In genomic region chr17:82686366-82687324, GRCh38 we compare ENCODE assay signal across 21 cellular contexts. TPM values are rescaled to one million over a fixed set of nuclear protein-coding genes. Genes with fewer than 3 reads are reported as not detected.
DNase-seq lines count a peak whose midpoint lies in the region; ATAC-seq and TF ChIP-seq lines count a peak whose summit lies in the region.
"Had no signal": no experiment of that assay in that cellular context is flagged by ENCODE, and none has a peak within 500 bp of the region (broad histone marks: within the 10 kb centered on the region; RNA-seq: fewer than 3 reads in every experiment).

No MANE protein-coding gene starts in this region.

- no peak overlapping the region for H3K4me3 Mint-ChIP-seq in nephron
- H3K4me3 Mint-ChIP-seq: immature natural killer cell; nephron progenitor cell; stimulated activated effector memory CD8-positive, alpha-beta T cell treated with anti-CD3 and anti-CD28 coated beads, Interleukin-12 subunit alpha, Interleukin-12 subunit beta, amount 100 ng/mL, for 72 hours had no signal

- ATAC-seq in HG02623 (IDR thresholded peaks at IDR 0.05; ENCODE audit: unreplicated experiment) = no peak
- ATAC-seq: stimulated activated effector memory CD8-positive, alpha-beta T cell treated with anti-CD3 and anti-CD28 coated beads, Interleukin-12 subunit alpha, Interleukin-12 subunit beta, amount 100 ng/mL, for 72 hours had no signal

- H3K9me3 Mint-ChIP-seq in nephron = peaks cover 8% of the 10 kb centered on the region
- H3K9me3 Mint-ChIP-seq: stimulated activated effector memory CD8-positive, alpha-beta T cell treated with anti-CD3 and anti-CD28 coated beads, Interleukin-12 subunit alpha, Interleukin-12 subunit beta, amount 100 ng/mL, for 72 hours had no signal

- TF ChIP-seq CTCF in VCaP (conservative IDR thresholded peaks at IDR 0.05) = no peak
- no peak for TF ChIP-seq CTCF in nephron (IDR thresholded peaks at IDR 0.05; ENCODE audit: unreplicated experiment in 3 of 3)

- no peak overlapping the region for H3K4me3 ChIP-seq in duodenal mucosa (ENCODE audit: low read depth in 1 of 2, low read length in 2 of 2)
- H3K4me3 ChIP-seq: tibial artery had no signal

- peaks cover 11% of the 10 kb centered on the region for H3K36me3 Mint-ChIP-seq in nephron (ENCODE audit: low read depth)

- peaks cover 13 to 14% of the 10 kb centered on the region in 2 donors for H3K4me1 ChIP-seq in duodenal mucosa (ENCODE audit: control insufficient read depth in 1 of 2, insufficient read depth in 2 of 2, low read length in 2 of 2)
- H3K4me1 ChIP-seq: BE2C had no signal

- H3K27me3 ChIP-seq in duodenal mucosa (ENCODE audit: control insufficient read depth in 1 of 2, insufficient read depth in 2 of 2, low read length in 2 of 2) = no peaks in the 10 kb centered on the region
- H3K27me3 ChIP-seq: BE2C, tibial artery had no signal

- no peaks in the 10 kb centered on the region for H3K27me3 Mint-ChIP-seq in nephron (ENCODE audit: low read depth)

- H3K36me3 ChIP-seq in duodenal mucosa (ENCODE audit: control insufficient read depth in 1 of 2, insufficient read depth in 2 of 2, low read length in 2 of 2) = peaks cover 0 to 9% of the 10 kb centered on the region in 2 donors
- H3K36me3 ChIP-seq: BE2C had no signal

- H3K27ac ChIP-seq in VCaP (peak overlapping the region; percentile 41; the same call in 1 of the 2 replicates), duodenal mucosa (ENCODE audit: low read depth, low read length) (peak overlapping the region; percentile 75), temporal lobe (ENCODE audit: low read depth, low read length) (peak overlapping the region; percentile 98)
- H3K27ac ChIP-seq: tibial artery had no signal

- H3K27ac Mint-ChIP-seq in nephron = peak overlapping the region; percentile 4 to 56 (median 23)
- H3K27ac Mint-ChIP-seq: nephron progenitor cell; stimulated activated effector memory CD8-positive, alpha-beta T cell treated with anti-CD3 and anti-CD28 coated beads, Interleukin-12 subunit alpha, Interleukin-12 subunit beta, amount 100 ng/mL, for 72 hours had no signal

- H3K9ac ChIP-seq in duodenal mucosa (ENCODE audit: low read depth in 1 of 2, low read length in 2 of 2) = peak overlapping the region in 1 of 2 donors; percentile 21

- DNase-seq in ecto neural progenitor cell (ENCODE audit: low spot score) = no peak
- DNase-seq in NCI-H146 (lab: John Stamatoyannopoulos, UW) = no peak
- DNase-seq: activated CD4-positive, alpha-beta T cell treated with anti-CD3 and anti-CD28 coated beads for 4 hours; activated effector memory CD4-positive, alpha-beta T cell treated with anti-CD3 and anti-CD28 coated beads, Interleukin-2, amount 50 U/mL, for 16 hours; BE2C; central memory CD4-positive, alpha-beta T cell; COR-L47; immature natural killer cell; KBM-7; NCI-H187 treated with DMSO at 0.1 percent for 48 hours; NCI-H446; nephron progenitor cell; retina; RPMI8226; tibial artery had no signal

- H3K4me1 Mint-ChIP-seq in nephron = peaks cover 8% of the 10 kb centered on the region
- H3K4me1 Mint-ChIP-seq: immature natural killer cell had no signal

- peaks cover 4 to 7% of the 10 kb centered on the region in 2 donors for H3K9me3 ChIP-seq in duodenal mucosa (ENCODE audit: control insufficient read depth in 1 of 2, low read length in 2 of 2)

RNA-seq across cellular contexts. Expression of gene RAB40B, which starts 11.9 kb away (rescaled TPM):
- 13.0 TPM for total RNA-seq in temporal lobe

RNA-seq across cellular contexts. Expression of gene FN3KRP, which starts 29.9 kb away (rescaled TPM):
- total RNA-seq in temporal lobe = 25.6 TPM

RNA-seq across cellular contexts. Expression of gene WDR45B, which starts 38.4 kb away (rescaled TPM):
- total RNA-seq in temporal lobe = 43.0 TPM

RNA-seq across cellular contexts. Expression of gene FN3K, which starts 48.8 kb away (rescaled TPM):
- 32.9 TPM for total RNA-seq in temporal lobe

Comparison
In these comparisons a context has a peak if more than half of its experiments do, and no peak if none do; other contexts are left out.
1. H3K27ac ChIP-seq: peak in every context shown above with its lines; median percentile 98 in temporal lobe; 75 in duodenal mucosa; 41 in VCaP.